Comparison of ENCODE assay signal across 10 cellular contexts in the genomic region with DNA sequence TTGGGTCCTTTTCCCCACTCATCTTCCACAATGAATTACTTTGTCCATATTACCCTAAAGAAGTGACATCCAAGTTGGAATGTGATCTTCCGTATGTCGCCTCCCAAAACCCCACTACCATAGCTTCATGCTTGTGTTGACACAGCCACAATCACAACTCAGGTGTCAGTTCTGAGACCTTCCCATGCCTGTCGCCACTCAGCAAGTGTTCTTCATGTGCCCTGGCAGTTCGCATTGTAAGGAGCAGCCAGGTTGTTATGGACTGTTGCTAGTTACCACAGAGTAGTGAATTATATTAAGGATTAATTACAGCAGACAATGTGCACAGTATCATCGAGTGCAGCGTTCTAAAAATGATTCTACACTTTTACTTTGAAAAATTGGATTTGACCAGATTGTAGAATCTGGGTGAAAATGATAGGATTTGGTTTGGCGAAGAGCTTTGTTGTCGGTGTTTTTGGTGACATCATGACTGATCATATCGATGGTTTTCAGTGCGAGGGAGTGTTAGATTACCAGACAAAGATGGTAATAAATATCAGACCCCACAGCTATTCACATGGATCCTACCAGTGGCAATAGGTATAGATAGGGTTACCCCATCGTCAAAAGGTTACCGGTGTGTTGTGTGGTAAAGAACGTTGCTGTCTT. TPM values are rescaled to one million over a fixed set of nuclear protein-coding genes. Genes with fewer than 3 reads are reported as not detected.
DNase-seq lines count a peak whose midpoint lies in the region; ATAC-seq and TF ChIP-seq lines count a peak whose summit lies in the region.
"Had no signal": no experiment of that assay in that cellular context is flagged by ENCODE, and none has a peak within 500 bp of the region (broad histone marks: within the 10 kb centered on the region; RNA-seq: fewer than 3 reads in every experiment).

No MANE protein-coding gene starts in this region.

- H3K79me1 ChIP-seq in H9 (ENCODE audit: insufficient read depth, low read depth, low read length, poor library complexity, severe bottlenecking) (peaks cover 3% of the 10 kb centered on the region), trophoblast cell (ENCODE audit: low read length) (peaks cover 13% of the 10 kb centered on the region)

- TF ChIP-seq CTCF in H9 (conservative IDR thresholded peaks at IDR 0.05) (no peak), foreskin fibroblast (IDR thresholded peaks at IDR 0.05; ENCODE audit: low read depth, low read length) (no peak)

- H3K9me3 ChIP-seq in H9 (ENCODE audit: control insufficient read depth, low read depth, low read length) (no peaks in the 10 kb centered on the region), trophoblast cell (ENCODE audit: insufficient read depth, low read depth, low read length) (no peaks in the 10 kb centered on the region)
- H3K9me3 ChIP-seq: gastroesophageal sphincter had no signal

- POLR2A ChIA-PET in T-cell (lab: Charles Lee), result interaction anchor here in 1 of 2 donors (0.9 kb wide), 1 partner anchor 29 kb away, joined by 4 read pairs; no protein-coding TSS in a partner anchor

- no peak overlapping the region for H3T11ph ChIP-seq in H9 (ENCODE audit: low read length)

- H2BK15ac ChIP-seq in H9 (ENCODE audit: low read depth, low read length), result no peak overlapping the region

- no peak for ATAC-seq in T-cell (replicated peaks in 1 of 4)
- no peak for ATAC-seq in left lobe of liver
- ATAC-seq: gastroesophageal sphincter had no signal

- H3K36me3 ChIP-seq in trophoblast cell (ENCODE audit: control insufficient read depth in 1 of 2, insufficient read depth in 2 of 2, low read length in 2 of 2), result peaks cover under 1 to 2% of the 10 kb centered on the region in 2 experiments

- H3K27me3 ChIP-seq in H9 (ENCODE audit: insufficient read depth, low read length) (no peaks in the 10 kb centered on the region; the same call in 1 of the 2 replicates), trophoblast cell (ENCODE audit: insufficient read depth, low read length) (no peaks in the 10 kb centered on the region)

- H3K4me2 ChIP-seq in H9 (ENCODE audit: insufficient read depth, insufficient read length, low read length), result no peak overlapping the region
- H3K4me2 ChIP-seq in trophoblast cell (ENCODE audit: low read length), result no peak overlapping the region

- no peak overlapping the region for H2AK5ac ChIP-seq in H9 (ENCODE audit: insufficient read length, low read length)
- no peak overlapping the region for H2AK5ac ChIP-seq in trophoblast cell (ENCODE audit: low read length)

- H2BK5ac ChIP-seq in H9 (ENCODE audit: insufficient read length, low read length) (no peak overlapping the region), trophoblast cell (ENCODE audit: low read depth, low read length, poor library complexity) (no peak overlapping the region)

- H3K18ac ChIP-seq in H9 (ENCODE audit: insufficient read length, low read depth, low read length) (no peak overlapping the region), trophoblast cell (ENCODE audit: low read length) (no peak overlapping the region)

- H3K14ac ChIP-seq in H9 (ENCODE audit: insufficient read depth, low read length), result no peak overlapping the region
- no peak overlapping the region for H3K14ac ChIP-seq in trophoblast cell (ENCODE audit: low read length)

- H2AFZ ChIP-seq in H9 (ENCODE audit: low read length) (no peak overlapping the region), trophoblast cell (ENCODE audit: insufficient read depth, low read length, poor library complexity) (no peak overlapping the region)

- no peaks in the 10 kb centered on the region for H4K20me1 ChIP-seq in H9 (ENCODE audit: control insufficient read depth, insufficient read depth, insufficient read length)

- peaks cover 0 to 11% (median 0%) of the 10 kb centered on the region in 3 experiments; a peak in 3 of 7 replicates for H3K36me3 Mint-ChIP-seq in H9 (ENCODE audit: insufficient read depth in 1 of 3, low read depth in 3 of 3)
- H3K36me3 Mint-ChIP-seq in T-cell, result peaks cover 21% of the 10 kb centered on the region

- H3K4me3 ChIP-seq in foreskin fibroblast (ENCODE audit: low read depth in 1 of 2, low read length in 2 of 2), result peak overlapping the region; percentile 63 to 66
- H3K4me3 ChIP-seq in trophoblast cell (ENCODE audit: low read depth, low read length), result no peak overlapping the region

- H3K9ac ChIP-seq in H9 (ENCODE audit: extremely low read depth, insufficient read length, low read length) (no peak overlapping the region), trophoblast cell (ENCODE audit: low read length) (peak overlapping the region; percentile 2)

- H3K4me1 Mint-ChIP-seq in H9, result peaks cover 32 to 35% of the 10 kb centered on the region in 2 experiments
- peaks cover 68 to 70% (median 70%) of the 10 kb centered on the region in 3 donors for H3K4me1 Mint-ChIP-seq in T-cell

- H3K4ac ChIP-seq in H9 (ENCODE audit: low read depth, low read length) (no peak overlapping the region), trophoblast cell (ENCODE audit: low read depth, low read length) (no peak overlapping the region)

- H3K79me2 ChIP-seq in H9 (ENCODE audit: insufficient read depth, low read length), result peaks cover 5% of the 10 kb centered on the region; the same call in 1 of the 2 replicates
- peaks cover 8% of the 10 kb centered on the region for H3K79me2 ChIP-seq in trophoblast cell (ENCODE audit: control insufficient read depth, insufficient read depth, low read length, poor library complexity)

- no peak for DNase-seq in H9
- DNase-seq in T-cell, result peak in 1 of 34 experiments; percentile 10
- no peak for DNase-seq in foreskin fibroblast
- no peak for DNase-seq in trophoblast cell
- DNase-seq in NCI-H748 (lab: John Stamatoyannopoulos, UW; ENCODE audit: unreplicated experiment), result no peak
- no peak for DNase-seq in NCI-H345 treated with DMSO at 0.1 percent for 48 hours (lab: John Stamatoyannopoulos, UW; ENCODE audit: unreplicated experiment)
- no peak for DNase-seq in SIG-M5 (lab: John Stamatoyannopoulos, UW)
- DNase-seq in left lobe of liver (ENCODE audit: low spot score), result no peak
- DNase-seq: occipital lobe had no signal

- no peaks in the 10 kb centered on the region for H3K4me1 ChIP-seq in H9 (ENCODE audit: insufficient read depth, low read length)
- H3K4me1 ChIP-seq in trophoblast cell (ENCODE audit: control insufficient read depth in 1 of 2, insufficient read depth in 2 of 2, low read length in 2 of 2), result peaks cover 18 to 19% of the 10 kb centered on the region in 2 experiments

- WGBS in H9 (ENCODE audit: extremely low coverage, insufficient read length, low lambda C conversion rate), result no CpG with 5 or more reads among the region's 13 CpGs
- 100% methylated on average over 2 of the region's 13 CpGs for WGBS in trophoblast cell (ENCODE audit: extremely low coverage, insufficient coverage, insufficient read length)

- no peak overlapping the region for H4K12ac ChIP-seq in trophoblast cell (ENCODE audit: low read depth, low read length)

- H3K27me3 Mint-ChIP-seq in H9 (ENCODE audit: low read depth) (peaks cover 8% of the 10 kb centered on the region), T-cell (no peaks in the 10 kb centered on the region)

- H3K27ac ChIP-seq in H9 (ENCODE audit: insufficient read length, low read depth, low read length) (no peak overlapping the region), trophoblast cell (ENCODE audit: low read depth, low read length) (no peak overlapping the region)

- no peak overlapping the region for H4K91ac ChIP-seq in H9 (ENCODE audit: insufficient read length, low read depth, low read length)
- H4K91ac ChIP-seq in trophoblast cell (ENCODE audit: low read depth, low read length), result no peak overlapping the region

- no peak overlapping the region for H3K56ac ChIP-seq in H9 (ENCODE audit: insufficient read length, low read depth, low read length)

- no peaks in the 10 kb centered on the region for H3K9me3 Mint-ChIP-seq in H9
- no peaks in the 10 kb centered on the region for H3K9me3 Mint-ChIP-seq in T-cell

- H2BK12ac ChIP-seq in H9 (ENCODE audit: insufficient read length, low read depth, low read length) (no peak overlapping the region), trophoblast cell (ENCODE audit: low read length) (no peak overlapping the region)

- H3K4me3 Mint-ChIP-seq in H9 (peak overlapping the region; percentile 89 to 96), T-cell (peak overlapping the region; percentile 90 to 96 (median 95))

- H3K23ac ChIP-seq in H9 (ENCODE audit: insufficient read length, low read depth, low read length), result no peak overlapping the region
- H3K23ac ChIP-seq in trophoblast cell (ENCODE audit: low read length), result no peak overlapping the region

- H3K27ac Mint-ChIP-seq in H9 (0 out of 7 replicates have a peak overlapping the region, but pooled peaks of 1 of the 3 experiments have one; percentile 29), T-cell (peak overlapping the region; percentile 92 to 96)

- CTCF ChIA-PET in T-cell (lab: Charles Lee), result no interaction called here

- H4K8ac ChIP-seq in H9 (replicated peaks; ENCODE audit: insufficient read length, low read depth, low read length) (no peak overlapping the region), trophoblast cell (ENCODE audit: low read depth, low read length) (no peak overlapping the region)

- H2BK120ac ChIP-seq in H9 (ENCODE audit: low read depth, low read length, poor library complexity, severe bottlenecking) (no peak overlapping the region), trophoblast cell (ENCODE audit: insufficient read depth, low read length, poor library complexity) (no peak overlapping the region)

- H2BK20ac ChIP-seq in H9 (ENCODE audit: low read depth, low read length, poor library complexity, severe bottlenecking), result no peak overlapping the region

- peaks cover 12% of the 10 kb centered on the region for H3K23me2 ChIP-seq in H9 (ENCODE audit: insufficient read length, low read depth, low read length, poor library complexity, severe bottlenecking)

- no peak overlapping the region for H4K5ac ChIP-seq in H9 (ENCODE audit: insufficient read length, low read depth, low read length)

RNA-seq across cellular contexts. Expression of a gene that starts 1.7 kb away (rescaled TPM):
- total RNA-seq in H9 (2021), result 52.0 and 52.7 TPM in 2 replicates
- total RNA-seq in T-cell, result 100 to 1,000 TPM in 4 of 5 donors, 10 to 100 TPM in 1; 92.0 to 175 (median 160) TPM
- 25.8 and 26.8 TPM in 2 replicates for polyA plus RNA-seq in trophoblast cell (2013)
- 29.3 TPM for total RNA-seq in left lobe of liver
